Comparison of ENCODE assay signal across 27 cellular contexts in genomic region chr4:4311193-4311592, GRCh38.
"Had no signal": no experiment of that assay in that cellular context is flagged by ENCODE, and none has a peak within 500 bp of the region (broad histone marks: within the 10 kb centered on the region; RNA-seq: fewer than 3 reads in every experiment).

No MANE protein-coding gene starts in this region.

- H3K27me3 ChIP-seq: breast epithelium, colonic mucosa had no signal

- H3K27ac ChIP-seq: breast epithelium, colonic mucosa, PC-9 had no signal

- H3K4me3 Mint-ChIP-seq: activated B cell treated with CpG ODN at 0.5 μM for 24 hours; activated CD4-positive, alpha-beta T cell treated with anti-CD3 and anti-CD28 coated beads, Interleukin-2, amount 10 ng/mL, durations not matched to agents 24 days and 14 days; activated CD8-positive, alpha-beta memory T cell treated with anti-CD3 and anti-CD28 coated beads, Interleukin-2, amount 10 ng/mL, durations not matched to agents 7 days and 5 days; activated naive CD4-positive, alpha-beta T cell treated with anti-CD3 and anti-CD28 coated beads, Interleukin-2, amount 50 U/mL, for 24 hours; activated T-cell treated with anti-CD3 and anti-CD28 coated beads, Interleukin-2, amount 50 U/mL, for 24 hours; activated T-helper 1 cell treated with anti-CD3 and anti-CD28 coated beads, Interleukin-12 subunit alpha, Interleukin-12 subunit beta, Interleukin-2, Interleukin-4 antibody, amounts not matched to agents 30 ng/mL and 10 ng/mL and 1 ng/mL, durations not matched to agents 14 hours and 24 hours and 36 hours; T-cell had no signal

- H3K36me3 Mint-ChIP-seq: activated CD8-positive, alpha-beta memory T cell treated with anti-CD3 and anti-CD28 coated beads, Interleukin-2, amount 10 ng/mL, durations not matched to agents 7 days and 5 days had no signal

- FAIRE-seq: TTC549 had no signal

- H3K4me1 Mint-ChIP-seq: activated B cell treated with CpG ODN at 0.5 μM for 24 hours; activated CD4-positive, alpha-beta T cell treated with anti-CD3 and anti-CD28 coated beads, Interleukin-2, amount 10 ng/mL, durations not matched to agents 24 days and 14 days; activated CD8-positive, alpha-beta memory T cell treated with anti-CD3 and anti-CD28 coated beads, Interleukin-2, amount 10 ng/mL, durations not matched to agents 7 days and 5 days; activated naive CD4-positive, alpha-beta T cell treated with anti-CD3 and anti-CD28 coated beads, Interleukin-2, amount 50 U/mL, for 24 hours had no signal

- H3K9me3 ChIP-seq: breast epithelium, colonic mucosa had no signal

- H2AFZ ChIP-seq: PC-9 had no signal

- H3K27ac Mint-ChIP-seq: activated B cell treated with CpG ODN at 0.5 μM for 24 hours; activated CD4-positive, alpha-beta T cell treated with anti-CD3 and anti-CD28 coated beads, Interleukin-2, amount 10 ng/mL, durations not matched to agents 24 days and 14 days; activated CD8-positive, alpha-beta memory T cell treated with anti-CD3 and anti-CD28 coated beads, Interleukin-2, amount 10 ng/mL, durations not matched to agents 7 days and 5 days; activated naive CD4-positive, alpha-beta T cell treated with anti-CD3 and anti-CD28 coated beads, Interleukin-2, amount 50 U/mL, for 24 hours; activated T-cell treated with anti-CD3 and anti-CD28 coated beads, Interleukin-2, amount 50 U/mL, for 24 hours; activated T-helper 1 cell treated with anti-CD3 and anti-CD28 coated beads, Interleukin-12 subunit alpha, Interleukin-12 subunit beta, Interleukin-2, Interleukin-4 antibody, amounts not matched to agents 30 ng/mL and 10 ng/mL and 1 ng/mL, durations not matched to agents 14 hours and 24 hours and 36 hours; T-cell had no signal

- H3K4me1 ChIP-seq: breast epithelium, colonic mucosa had no signal

- H3K36me3 ChIP-seq: breast epithelium, colonic mucosa had no signal

- ATAC-seq: activated CD8-positive, alpha-beta memory T cell treated with anti-CD3 and anti-CD28 coated beads, Interleukin-2, amount 10 ng/mL, durations not matched to agents 7 days and 5 days; T-cell had no signal

- H3K9me3 Mint-ChIP-seq: activated B cell treated with CpG ODN at 0.5 μM for 24 hours; activated CD4-positive, alpha-beta T cell treated with anti-CD3 and anti-CD28 coated beads, Interleukin-2, amount 10 ng/mL, durations not matched to agents 24 days and 14 days; activated naive CD4-positive, alpha-beta T cell treated with anti-CD3 and anti-CD28 coated beads, Interleukin-2, amount 50 U/mL, for 24 hours; activated T-cell treated with anti-CD3 and anti-CD28 coated beads, Interleukin-2, amount 50 U/mL, for 24 hours; activated T-helper 1 cell treated with anti-CD3 and anti-CD28 coated beads, Interleukin-12 subunit alpha, Interleukin-12 subunit beta, Interleukin-2, Interleukin-4 antibody, amounts not matched to agents 30 ng/mL and 10 ng/mL and 1 ng/mL, durations not matched to agents 14 hours and 24 hours and 36 hours; T-cell had no signal

- H3K4me2 ChIP-seq: PC-9 had no signal

- H3K27me3 Mint-ChIP-seq: activated B cell treated with CpG ODN at 0.5 μM for 24 hours; activated CD4-positive, alpha-beta T cell treated with anti-CD3 and anti-CD28 coated beads, Interleukin-2, amount 10 ng/mL, durations not matched to agents 24 days and 14 days; activated CD8-positive, alpha-beta memory T cell treated with anti-CD3 and anti-CD28 coated beads, Interleukin-2, amount 10 ng/mL, durations not matched to agents 7 days and 5 days; activated naive CD4-positive, alpha-beta T cell treated with anti-CD3 and anti-CD28 coated beads, Interleukin-2, amount 50 U/mL, for 24 hours; activated T-cell treated with anti-CD3 and anti-CD28 coated beads, Interleukin-2, amount 50 U/mL, for 24 hours; T-cell had no signal

- H3K4me3 ChIP-seq: breast epithelium, colonic mucosa, PC-9 had no signal

- DNase-seq: activated B cell treated with CpG ODN at 0.5 μM for 24 hours; activated CD4-positive, alpha-beta T cell treated with anti-CD3 and anti-CD28 coated beads for 1 hour; activated CD4-positive, alpha-beta T cell treated with anti-CD3 and anti-CD28 coated beads, Interleukin-2, amount 10 ng/mL, durations not matched to agents 24 days and 14 days; activated CD4-positive, alpha-beta T cell treated with anti-CD3 and anti-CD28 coated beads, Interleukin-2, amount 50 U/mL, for 48 hours; activated CD8-positive, alpha-beta memory T cell treated with anti-CD3 and anti-CD28 coated beads, Interleukin-2, amount 10 ng/mL, durations not matched to agents 7 days and 5 days; activated effector memory CD4-positive, alpha-beta T cell treated with Interleukin-2 at 50 U/mL for 16 hours; activated naive CD4-positive, alpha-beta T cell; activated T-cell treated with anti-CD3 and anti-CD28 coated beads, Interleukin-2, amount 50 U/mL, for 24 hours; aorta; caudate nucleus; colonic mucosa; NCI-H1092; NCI-H1417 treated with DMSO at 0.1 percent for 48 hours; NCI-H1694; NCI-H2029 treated with DMSO at 0.1 percent for 48 hours; NCI-H345; NCI-H510A; NCI-H526 treated with DMSO at 0.1 percent for 48 hours; PC-9; SHP77 treated with DMSO at 0.1 percent for 48 hours; T-cell; T-helper 2 cell; T1000 had no signal
